ENCODE assay signal across 21 cellular contexts in genomic region chr12:113478351-113479011, GRCh38. TPM values are rescaled to one million over a fixed set of nuclear protein-coding genes. Genes with fewer than 3 reads are reported as not detected.
"Had no signal": no experiment of that assay in that cellular context is flagged by ENCODE, and none has a peak within 500 bp of the region (broad histone marks: within the 10 kb centered on the region; RNA-seq: fewer than 3 reads in every experiment).

No MANE protein-coding gene starts in this region.

- H3K4me1 ChIP-seq: breast epithelium, suprapubic skin had no signal

- H3K4me3 ChIP-seq: breast epithelium, heart right ventricle, left ventricle myocardium inferior, skin epidermis, suprapubic skin had no signal

- DNase-seq: activated CD4-positive, alpha-beta T cell treated with anti-CD3 and anti-CD28 coated beads, Interleukin-2, amount 10 ng/mL, durations not matched to agents 24 days and 14 days; activated CD4-positive, CD25-positive, alpha-beta regulatory T cell; activated CD8-positive, alpha-beta memory T cell treated with anti-CD3 and anti-CD28 coated beads for 24 hours; activated naive CD4-positive, alpha-beta T cell; activated T-cell treated with anti-CD3 and anti-CD28 coated beads for 4 hours; aorta; cerebellar nuclear complex; effector memory CD8-positive, alpha-beta T cell; heart right ventricle; left ventricle myocardium inferior; naive B cell; nucleus accumbens; right cardiac atrium; stimulated activated CD4-positive, alpha-beta T cell treated with anti-CD3 and anti-CD28 coated beads, Interleukin-4, amount 100 ng/mL, for 24 hours; stimulated activated CD8-positive, alpha-beta memory T cell treated with anti-CD3 and anti-CD28 coated beads, Interleukin-4, amount 100 ng/mL, for 48 hours; trophoblast cell had no signal

- ATAC-seq: effector memory CD8-positive, alpha-beta T cell; heart right ventricle; right cardiac atrium had no signal

- H3K9me3 ChIP-seq: breast epithelium, heart right ventricle, left ventricle myocardium inferior, suprapubic skin had no signal

- H3K27ac ChIP-seq: breast epithelium, heart right ventricle, left ventricle myocardium inferior, skin epidermis, suprapubic skin had no signal

- H3K36me3 ChIP-seq: breast epithelium, heart right ventricle, left ventricle myocardium inferior, suprapubic skin had no signal

RNA-seq across cellular contexts. Expression of gene LHX5, which starts 6.8 kb away (rescaled TPM):
- total RNA-seq: activated CD4-positive, alpha-beta T cell treated with anti-CD3 and anti-CD28 coated beads, Interleukin-2, amount 10 ng/mL, durations not matched to agents 24 days and 14 days; aorta; breast epithelium; heart right ventricle; left ventricle myocardium inferior; mononuclear cell; right cardiac atrium; suprapubic skin; T-helper 2 cell treated with Interferon-gamma antibody and Interleukin-4, amounts not matched to agents 100 ng/mL and 5 ng/mL, for 36 hours had no signal
- polyA plus RNA-seq: aorta, heart right ventricle, right cardiac atrium had no signal
